ENCODE assay signal across 11 cellular contexts in genomic region chr7:135745702-135746312, GRCh38. TPM values are rescaled to one million over a fixed set of nuclear protein-coding genes. Genes with fewer than 3 reads are reported as not detected.
A peak's percentile ranks its signal among the peaks of the same experiment; 100 is the strongest.
DNase-seq lines count a peak whose midpoint lies in the region; ATAC-seq and TF ChIP-seq lines count a peak whose summit lies in the region.
"Had no signal": no experiment of that assay in that cellular context is flagged by ENCODE, and none has a peak within 500 bp of the region (broad histone marks: within the 10 kb centered on the region; RNA-seq: fewer than 3 reads in every experiment).

No MANE protein-coding gene starts in this region.

- no peaks in the 10 kb centered on the region for H3K9me3 ChIP-seq in thyroid gland
- H3K9me3 ChIP-seq: neutrophil had no signal

- peak; percentile 31; the same call in 1 of the 2 replicates for TF ChIP-seq EP300 in Ishikawa (IDR thresholded peaks at IDR 0.05; ENCODE audit: borderline replicate concordance)

- H3K4me1 Mint-ChIP-seq in MCF 10A (ENCODE audit: insufficient read depth, unreplicated experiment) = peaks cover 30% of the 10 kb centered on the region
- no peaks in the 10 kb centered on the region for H3K4me1 Mint-ChIP-seq in stimulated activated effector memory CD8-positive, alpha-beta T cell treated with anti-CD3 and anti-CD28 coated beads, Interleukin-12 subunit alpha, Interleukin-12 subunit beta, amount 100 ng/mL, for 72 hours
- H3K4me1 Mint-ChIP-seq: activated CD4-positive, alpha-beta memory T cell treated with anti-CD3 and anti-CD28 coated beads, Interleukin-2, amount 10 ng/mL, durations not matched to agents 7 days and 5 days had no signal

- intact Hi-C loops in MCF 10A (cut with micrococcal nuclease) (loop anchor here (5.0 kb wide), 1 partner anchor 34 kb away; no protein-coding TSS in a partner anchor), thyroid gland (cut with DNase I) (no loop called here)

- H3K27me3 ChIP-seq in thyroid gland = no peaks in the 10 kb centered on the region

- peaks cover 21 to 42% of the 10 kb centered on the region in 2 donors for H3K4me1 ChIP-seq in thyroid gland

- H3K9me3 Mint-ChIP-seq in MCF 10A (ENCODE audit: unreplicated experiment) = no peaks in the 10 kb centered on the region
- H3K9me3 Mint-ChIP-seq in stimulated activated effector memory CD8-positive, alpha-beta T cell treated with anti-CD3 and anti-CD28 coated beads, Interleukin-12 subunit alpha, Interleukin-12 subunit beta, amount 100 ng/mL, for 72 hours = no peaks in the 10 kb centered on the region
- H3K9me3 Mint-ChIP-seq: activated CD4-positive, alpha-beta memory T cell treated with anti-CD3 and anti-CD28 coated beads, Interleukin-2, amount 10 ng/mL, durations not matched to agents 7 days and 5 days had no signal

- DNase-seq in MCF 10A (ENCODE audit: unreplicated experiment) = peak; percentile 84
- peak; percentile 48 for DNase-seq in kidney tubule cell (ENCODE audit: low spot score)
- peak; percentile 22 to 23 for DNase-seq in thyroid gland
- no peak for DNase-seq in NCI-H1694 (lab: John Stamatoyannopoulos, UW)
- DNase-seq in stimulated activated effector memory CD8-positive, alpha-beta T cell treated with anti-CD3 and anti-CD28 coated beads, Interleukin-12 subunit alpha, Interleukin-12 subunit beta, amount 100 ng/mL, for 72 hours (ENCODE audit: low spot score in 2 of 2) = no peak
- no peak for DNase-seq in stimulated activated naive CD8-positive, alpha-beta T cell treated with anti-CD3 and anti-CD28 coated beads, Interleukin-15, Interleukin-2, amounts not matched to agents 100 U/mL and 50 U/mL, for 24 hours
- DNase-seq: activated CD4-positive, alpha-beta memory T cell treated with anti-CD3 and anti-CD28 coated beads, Interleukin-2, amount 10 ng/mL, durations not matched to agents 7 days and 5 days; OCI-M1 had no signal

- TF ChIP-seq CTCF in MCF 10A (IDR thresholded peaks at IDR 0.05; ENCODE audit: unreplicated experiment) (no peak), thyroid gland (IDR thresholded peaks at IDR 0.05) (no peak)

- no peak for TF ChIP-seq RAD21 in Ishikawa (IDR thresholded peaks at IDR 0.05; ENCODE audit: low read depth)

- WGBS in thyroid gland, 2 donors = 66 to 74% methylated on average over 9 of the region's 9 CpGs

- TF ChIP-seq POLR2A in thyroid gland (IDR thresholded peaks at IDR 0.05) = no peak

- no peaks in the 10 kb centered on the region for H3K27me3 Mint-ChIP-seq in MCF 10A (ENCODE audit: insufficient read depth, unreplicated experiment)

- ATAC-seq in GM19452 (IDR thresholded peaks at IDR 0.05; ENCODE audit: unreplicated experiment) = no peak
- ATAC-seq in stimulated activated effector memory CD8-positive, alpha-beta T cell treated with anti-CD3 and anti-CD28 coated beads, Interleukin-12 subunit alpha, Interleukin-12 subunit beta, amount 100 ng/mL, for 72 hours = no peak
- no peak for ATAC-seq in stimulated activated naive CD8-positive, alpha-beta T cell treated with anti-CD3 and anti-CD28 coated beads, Interleukin-15, Interleukin-2, amounts not matched to agents 100 U/mL and 50 U/mL, for 24 hours

- TSS peak; percentile 77 for BruUV-seq in MCF 10A (replicated peaks; lab: Mats Ljungman, UMichigan)

- H3K4me3 ChIP-seq in thyroid gland (replicated peaks in 1 of 3) = no peak overlapping the region

- CTCF ChIA-PET in MCF 10A (lab: Yijun Ruan, JAX) = interaction anchor here (0.6 to 1.6 kb wide), 7 partner anchors 26 to 549 kb away, joined by 3 to 6 read pairs (median 3); no protein-coding TSS in a partner anchor

- H3K36me3 Mint-ChIP-seq in MCF 10A (ENCODE audit: insufficient read depth, unreplicated experiment) = no peaks in the 10 kb centered on the region
- no peaks in the 10 kb centered on the region for H3K36me3 Mint-ChIP-seq in stimulated activated effector memory CD8-positive, alpha-beta T cell treated with anti-CD3 and anti-CD28 coated beads, Interleukin-12 subunit alpha, Interleukin-12 subunit beta, amount 100 ng/mL, for 72 hours

- H3K27ac Mint-ChIP-seq in MCF 10A (ENCODE audit: low read depth, unreplicated experiment) = peak overlapping the region; percentile 86
- no peak overlapping the region for H3K27ac Mint-ChIP-seq in stimulated activated effector memory CD8-positive, alpha-beta T cell treated with anti-CD3 and anti-CD28 coated beads, Interleukin-12 subunit alpha, Interleukin-12 subunit beta, amount 100 ng/mL, for 72 hours
- H3K27ac Mint-ChIP-seq: activated CD4-positive, alpha-beta memory T cell treated with anti-CD3 and anti-CD28 coated beads, Interleukin-2, amount 10 ng/mL, durations not matched to agents 7 days and 5 days had no signal

- peak overlapping the region; percentile 32 to 74 (median 64) for H3K27ac ChIP-seq in thyroid gland
- H3K27ac ChIP-seq: neutrophil had no signal

- no peaks in the 10 kb centered on the region for H3K36me3 ChIP-seq in thyroid gland
- H3K36me3 ChIP-seq: neutrophil had no signal

- peak overlapping the region; percentile 3 for H3K4me3 Mint-ChIP-seq in MCF 10A (ENCODE audit: unreplicated experiment)
- no peak overlapping the region for H3K4me3 Mint-ChIP-seq in stimulated activated effector memory CD8-positive, alpha-beta T cell treated with anti-CD3 and anti-CD28 coated beads, Interleukin-12 subunit alpha, Interleukin-12 subunit beta, amount 100 ng/mL, for 72 hours
- H3K4me3 Mint-ChIP-seq: activated CD4-positive, alpha-beta memory T cell treated with anti-CD3 and anti-CD28 coated beads, Interleukin-2, amount 10 ng/mL, durations not matched to agents 7 days and 5 days had no signal

- POLR2A ChIA-PET in MCF 10A (lab: Yijun Ruan, JAX) = interaction anchor here (0.5 to 2.3 kb wide), 9 partner anchors 9 to 649 kb away, joined by 3 to 12 read pairs (median 3); partner anchors contain the start of gene STMP1

TF ChIP-seq in Ishikawa, 13 proteins besides CTCF, POLR2A, EP300 and RAD21:
- TF ChIP-seq CREB1 (IDR thresholded peaks at IDR 0.05; ENCODE audit: low read depth) = no peak
- no peak for TF ChIP-seq MAX (IDR thresholded peaks at IDR 0.05)
- no peak for TF ChIP-seq USF1 (IDR thresholded peaks at IDR 0.05)
- TF ChIP-seq REST (IDR thresholded peaks at IDR 0.05; ENCODE audit: low read depth) = no peak
- no peak for TF ChIP-seq NFIC (IDR thresholded peaks at IDR 0.05)
- no peak for TF ChIP-seq ZBTB7A (IDR thresholded peaks at IDR 0.05; ENCODE audit: low read depth)
- no peak for TF ChIP-seq FOXM1 (IDR thresholded peaks at IDR 0.05; ENCODE audit: borderline replicate concordance, low read depth)
- TF ChIP-seq TCF12 (IDR thresholded peaks at IDR 0.05; ENCODE audit: low read depth) = no peak
- no peak for TF ChIP-seq YY1 (IDR thresholded peaks at IDR 0.05; ENCODE audit: low read depth)
- no peak for TF ChIP-seq EGR1 (IDR thresholded peaks at IDR 0.05)
- no peak for TF ChIP-seq TEAD4 (IDR thresholded peaks at IDR 0.05)
- no peak for TF ChIP-seq TAF1 (IDR thresholded peaks at IDR 0.05; ENCODE audit: low read depth)
- no peak for TF ChIP-seq CEBPB (IDR thresholded peaks at IDR 0.05)
TF ChIP-seq in Ishikawa: peak in this region for 0.

RNA-seq across cellular contexts. Expression of gene FAM180A, which starts 2.8 kb away (rescaled TPM):
- total RNA-seq in MCF 10A (2022) (0.17 TPM in 1 of 2 replicates, not detected in the other), thyroid gland (1 to 10 TPM; 2.7 to 5.0 (median 3.5) TPM)
- total RNA-seq: activated CD4-positive, alpha-beta memory T cell treated with anti-CD3 and anti-CD28 coated beads, Interleukin-2, amount 10 ng/mL, durations not matched to agents 7 days and 5 days had no signal

RNA-seq across cellular contexts. Expression of gene SLC13A4, which starts 17.8 kb away (rescaled TPM):
- not detected in 2 replicates for total RNA-seq in MCF 10A (2022)
- under 1 TPM in 1 of 4 donors, not detected in 3; 0.20 TPM for total RNA-seq in thyroid gland
- total RNA-seq: activated CD4-positive, alpha-beta memory T cell treated with anti-CD3 and anti-CD28 coated beads, Interleukin-2, amount 10 ng/mL, durations not matched to agents 7 days and 5 days had no signal

Comparison
In these comparisons a context has a peak if more than half of its experiments do, and no peak if none do; other contexts are left out.
1. DNase-seq: peak in MCF 10A (single experiment), kidney tubule cell (single experiment) and thyroid gland (2 of 2); none in NCI-H1694 (single experiment), stimulated activated effector memory CD8-positive, alpha-beta T cell treated with anti-CD3 and anti-CD28 coated beads, Interleukin-12 subunit alpha, Interleukin-12 subunit beta, amount 100 ng/mL, for 72 hours (0 of 2) and stimulated activated naive CD8-positive, alpha-beta T cell treated with anti-CD3 and anti-CD28 coated beads, Interleukin-15, Interleukin-2, amounts not matched to agents 100 U/mL and 50 U/mL, for 24 hours (single experiment).